34 cellular contexts compared by ENCODE assay signal in the genomic region with DNA sequence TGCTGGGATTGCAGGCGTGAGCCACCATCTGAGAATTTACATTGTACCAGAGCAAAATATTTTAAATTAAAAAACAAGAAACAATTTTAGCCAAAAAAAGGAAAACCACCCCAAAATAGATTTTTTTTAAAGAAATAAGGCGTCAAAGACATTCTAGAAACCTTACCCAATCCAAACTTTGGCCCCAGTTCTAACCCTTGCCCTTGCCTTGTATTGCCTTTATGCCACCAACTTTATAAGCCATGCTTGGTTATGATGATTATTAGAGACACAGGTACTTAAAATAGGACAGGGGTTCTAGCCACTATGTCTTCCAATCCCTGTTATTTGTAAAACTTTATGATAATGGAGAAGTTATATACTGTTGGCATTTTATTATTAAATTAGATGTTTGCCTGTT.
"Had no signal": no experiment of that assay in that cellular context is flagged by ENCODE, and none has a peak within 500 bp of the region (broad histone marks: within the 10 kb centered on the region; RNA-seq: fewer than 3 reads in every experiment).

No MANE protein-coding gene starts in this region.

- FAIRE-seq: astrocyte, bronchial epithelial cell had no signal

- H3K27me3 ChIP-seq: adrenal gland, ascending aorta, body of pancreas, brain microvascular endothelial cell, breast epithelium, cardiac muscle cell had no signal

- H3K27ac ChIP-seq: adrenal gland, ascending aorta, body of pancreas, brain microvascular endothelial cell, breast epithelium, cardiac muscle cell had no signal

- DNase-seq: activated effector memory CD4-positive, alpha-beta T cell treated with anti-CD3 and anti-CD28 coated beads, Interleukin-2, amount 50 U/mL, for 16 hours; activated effector memory CD4-positive, alpha-beta T cell treated with Interleukin-2 at 50 U/mL for 16 hours; activated gamma-delta T cell; activated gamma-delta T cell treated with Interleukin-2 at 50 U/mL for 16 hours; activated naive CD4-positive, alpha-beta T cell; activated naive CD4-positive, alpha-beta T cell treated with anti-CD3 and anti-CD28 coated beads for 36 hours; activated naive CD4-positive, alpha-beta T cell treated with anti-CD3 and anti-CD28 coated beads, Interleukin-2, amount 10 ng/mL, durations not matched to agents 7 days and 5 days; activated naive CD4-positive, alpha-beta T cell treated with anti-CD3 and anti-CD28 coated beads, Interleukin-2, amount 50 U/mL, for 16 hours; activated naive CD4-positive, alpha-beta T cell treated with Interleukin-2 at 50 U/mL for 16 hours; activated naive CD8-positive, alpha-beta T cell treated with anti-CD3 and anti-CD28 coated beads for 36 hours; activated naive CD8-positive, alpha-beta T cell treated with anti-CD3 and anti-CD28 coated beads, Interleukin-2, amount 10 ng/mL, durations not matched to agents 7 days and 5 days; activated naive CD8-positive, alpha-beta T cell treated with anti-CD3 and anti-CD28 coated beads, Interleukin-2, amount 50 U/mL, for 24 hours; activated T-cell treated with anti-CD3 and anti-CD28 coated beads, Interleukin-2, amount 50 U/mL, for 1 hour; activated T-cell treated with anti-CD3 and anti-CD28 coated beads, Interleukin-2, amount 50 U/mL, for 24 hours; activated T-cell treated with anti-CD3 and anti-CD28 coated beads, Interleukin-2, amount 50 U/mL, for 4 hours; activated T-cell treated with anti-CD3 and anti-CD28 coated beads, Interleukin-2, amount 50 U/mL, for 48 hours; activated T-cell treated with anti-CD3 and anti-CD28 coated beads, Interleukin-2, amount 50 U/mL, for 72 hours; adrenal gland; amniotic stem cell; amygdala; anterior cingulate cortex; aorta; body of pancreas; brain microvascular endothelial cell; caudate nucleus; central memory CD4-positive, alpha-beta T cell; cerebellar nuclear complex had no signal

- H3K9me3 ChIP-seq: adrenal gland, ascending aorta, body of pancreas, breast epithelium had no signal

- H3K4me1 ChIP-seq: adrenal gland, ascending aorta, body of pancreas, breast epithelium had no signal

- H3K4me3 ChIP-seq: adrenal gland, ascending aorta, body of pancreas, breast epithelium, cardiac muscle cell had no signal

- ATAC-seq: activated naive CD4-positive, alpha-beta T cell treated with anti-CD3 and anti-CD28 coated beads, Interleukin-2, amount 50 U/mL, for 72 hours; activated naive CD8-positive, alpha-beta T cell treated with anti-CD3 and anti-CD28 coated beads, Interleukin-2, amount 50 U/mL, for 24 hours; activated T-cell treated with anti-CD3 and anti-CD28 coated beads, Interleukin-2, amount 50 U/mL, for 4 hours; activated T-cell treated with anti-CD3 and anti-CD28 coated beads, Interleukin-2, amount 50 U/mL, for 72 hours; activated T-helper 17 cell treated with anti-CD3 and anti-CD28 coated beads, Interleukin-2, amount 50 U/mL, for 72 hours; body of pancreas had no signal
